In the genomic region with DNA sequence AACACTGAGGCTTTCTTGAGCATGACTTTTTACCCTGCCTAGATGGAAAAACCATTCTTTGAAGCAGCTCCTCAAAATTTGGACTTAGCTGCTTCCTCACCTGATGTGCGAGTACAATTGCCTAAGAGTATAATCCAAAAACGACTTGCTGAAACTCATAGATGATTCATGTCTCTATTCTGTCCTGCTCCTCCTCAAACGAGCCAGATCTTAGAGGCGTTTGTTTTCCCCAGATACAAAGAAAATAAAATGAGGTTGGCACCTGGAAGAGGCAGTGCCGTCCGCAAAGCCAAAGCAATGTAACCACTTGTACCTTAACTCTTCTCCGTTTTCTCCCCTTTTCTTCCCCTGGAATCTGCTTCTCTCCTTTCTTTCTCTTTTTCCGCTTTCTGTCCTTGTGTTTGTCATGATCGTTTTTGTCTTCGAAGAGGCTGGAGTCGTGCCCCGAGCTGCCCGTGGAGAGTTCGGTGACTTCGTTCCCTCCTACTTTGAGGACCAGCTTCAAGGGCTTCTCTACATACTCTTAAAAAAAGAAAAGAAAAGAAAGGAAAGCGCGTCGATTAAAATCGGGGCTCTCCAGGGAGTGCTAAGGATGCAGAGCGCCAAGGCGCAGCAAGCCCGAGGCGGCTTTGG, we compare ENCODE assay signal across 8 cellular contexts. TPM values are rescaled to one million over a fixed set of nuclear protein-coding genes. Genes with fewer than 3 reads are reported as not detected.
DNase-seq lines count a peak whose midpoint lies in the region; ATAC-seq and TF ChIP-seq lines count a peak whose summit lies in the region.

No MANE protein-coding gene starts in this region.

- no peaks in the 10 kb centered on the region for H3K27me3 ChIP-seq in CD4-positive, alpha-beta T cell (ENCODE audit: control insufficient read depth, insufficient read depth, low read length)

- H3K9me3 Mint-ChIP-seq in CD4-positive, alpha-beta T cell, result no peaks in the 10 kb centered on the region
- no peaks in the 10 kb centered on the region for H3K9me3 Mint-ChIP-seq in nephron

- intact Hi-C loops in CD4-positive, alpha-beta T cell (cut with DNase I, micrococcal nuclease), result loop anchor here (2.0 to 10.0 kb wide), 6 partner anchors 179 to 375 kb away; partner anchors contain the start of genes CYLD (in 2 of the 2), HEATR3 (in 1 of the 2) and TENT4B (in 1 of the 2)

- H3K36me3 ChIP-seq in KOPT-K1 (ENCODE audit: insufficient read depth, low read length), result peaks cover 46% of the 10 kb centered on the region

- no peak for DNase-seq in CD4-positive, alpha-beta T cell
- DNase-seq in dermis blood vessel endothelial cell (peak; percentile 25), COLO668 (lab: John Stamatoyannopoulos, UW; ENCODE audit: unreplicated experiment) (no peak), hypothalamus (lab: John Stamatoyannopoulos, UW) (no peak)

- H3K27ac ChIP-seq in CD4-positive, alpha-beta T cell (ENCODE audit: low read depth, low read length), result no peak overlapping the region
- peak overlapping the region; percentile 72 for H3K27ac ChIP-seq in KOPT-K1 (ENCODE audit: low read depth, low read length, poor library complexity, severe bottlenecking)

- peak overlapping the region; percentile 94 for H3K4me3 Mint-ChIP-seq in CD4-positive, alpha-beta T cell
- H3K4me3 Mint-ChIP-seq in nephron, result peak overlapping the region; percentile 92 to 98 (median 94)

- peaks cover 64% of the 10 kb centered on the region for H3K4me1 Mint-ChIP-seq in CD4-positive, alpha-beta T cell (ENCODE audit: low read depth)
- peaks cover 31% of the 10 kb centered on the region for H3K4me1 Mint-ChIP-seq in nephron

- CTCF ChIA-PET in CD4-positive, alpha-beta T cell (lab: Charles Lee), result interaction anchor here (1.2 to 3.4 kb wide), 6 partner anchors 9 to 438 kb away, joined by 4 to 16 read pairs (median 6); no protein-coding TSS in a partner anchor

- TF ChIP-seq CTCF in CD4-positive, alpha-beta T cell (IDR thresholded peaks at IDR 0.05), result no peak
- no peak for TF ChIP-seq CTCF in nephron (IDR thresholded peaks at IDR 0.05; ENCODE audit: unreplicated experiment in 3 of 3)

- H3K36me3 Mint-ChIP-seq in CD4-positive, alpha-beta T cell (ENCODE audit: low read depth), result peaks cover 54% of the 10 kb centered on the region
- peaks cover 35% of the 10 kb centered on the region for H3K36me3 Mint-ChIP-seq in nephron (ENCODE audit: low read depth)

- no peaks in the 10 kb centered on the region for H3K9me3 ChIP-seq in CD4-positive, alpha-beta T cell (ENCODE audit: control insufficient read depth, low read length)
- H3K9me3 ChIP-seq in KOPT-K1 (ENCODE audit: insufficient read depth, low read length, poor library complexity, severe bottlenecking), result no peaks in the 10 kb centered on the region

- H3K27me3 Mint-ChIP-seq in CD4-positive, alpha-beta T cell, result no peaks in the 10 kb centered on the region
- no peaks in the 10 kb centered on the region for H3K27me3 Mint-ChIP-seq in nephron (ENCODE audit: low read depth)

- no peak for ATAC-seq in CD4-positive, alpha-beta T cell (ENCODE audit: poor library complexity)
- ATAC-seq in GM18870 (IDR thresholded peaks at IDR 0.05; ENCODE audit: unreplicated experiment), result no peak
- ATAC-seq in GM21528 (IDR thresholded peaks at IDR 0.05; ENCODE audit: low FRiP score, unreplicated experiment), result no peak

- POLR2A ChIA-PET in CD4-positive, alpha-beta T cell (lab: Charles Lee), result interaction anchor here (0.9 to 1.1 kb wide), 4 partner anchors 8 to 342 kb away, joined by 3 to 7 read pairs (median 3); no protein-coding TSS in a partner anchor

- H3K27ac Mint-ChIP-seq in CD4-positive, alpha-beta T cell, result peak overlapping the region; percentile 88
- H3K27ac Mint-ChIP-seq in nephron, result peak overlapping the region; percentile 69 to 94 (median 81)

RNA-seq across cellular contexts. Expression of gene BRD7, which starts 0.9 kb away (rescaled TPM):
- 100 to 1,000 TPM in 1 of 2 experiments, 10 to 100 TPM in 1; 95.4 to 103 TPM for total RNA-seq in CD4-positive, alpha-beta T cell
- total RNA-seq in dermis blood vessel endothelial cell, result 44.6 and 53.8 TPM in 2 replicates
